ENCODE assay signal across 1 cellular context in the genomic region with DNA sequence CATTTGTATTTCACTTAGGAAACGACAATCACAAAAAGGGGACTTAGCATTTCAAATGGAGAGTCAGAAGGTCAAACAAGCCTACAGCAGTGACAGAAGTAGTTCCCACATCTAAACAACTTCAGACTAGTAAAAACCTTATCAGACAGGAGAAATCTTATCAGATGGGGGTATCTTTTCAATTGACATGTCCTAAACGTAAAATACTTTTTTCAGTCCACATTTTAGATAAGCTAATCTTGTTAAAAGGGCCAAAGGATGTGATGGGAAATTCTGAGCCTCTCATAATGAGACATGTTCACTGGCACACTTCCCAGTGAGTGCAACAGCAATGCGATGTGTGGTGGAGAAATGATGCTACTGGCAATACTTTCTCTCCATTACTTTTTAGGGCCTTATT.
TF ChIP-seq lines count a peak whose summit lies in the region.

No MANE protein-coding gene starts in this region.

TF ChIP-seq in HepG2, 621 proteins besides CTCF, POLR2A, EP300 and RAD21 (continued from another document):
- TF ChIP-seq HMGXB3 (CRISPR knock-in tag; IDR thresholded peaks at IDR 0.05; ENCODE audit: borderline replicate concordance) (no peak), ZNF782 (CRISPR knock-in tag; IDR thresholded peaks at IDR 0.05; ENCODE audit: borderline replicate concordance) (no peak), JUN (CRISPR knock-in tag; IDR thresholded peaks at IDR 0.05) (no peak), ZNF296 (CRISPR knock-in tag; conservative IDR thresholded peaks at IDR 0.05) (no peak), XBP1 (CRISPR knock-in tag; IDR thresholded peaks at IDR 0.05) (no peak), POLR2G (IDR thresholded peaks at IDR 0.05; ENCODE audit: low read depth, low read length) (no peak), ZKSCAN8 (CRISPR knock-in tag; IDR thresholded peaks at IDR 0.05; ENCODE audit: borderline replicate concordance) (no peak), PCBP1 (IDR thresholded peaks at IDR 0.05; ENCODE audit: borderline replicate concordance, low read depth, low read length) (no peak), SMYD3 (CRISPR knock-in tag; IDR thresholded peaks at IDR 0.05) (no peak), MXD4 (CRISPR knock-in tag; IDR thresholded peaks at IDR 0.05) (no peak), TRIM24 (CRISPR knock-in tag; IDR thresholded peaks at IDR 0.05) (no peak)
- TF ChIP-seq, protein P1, sequence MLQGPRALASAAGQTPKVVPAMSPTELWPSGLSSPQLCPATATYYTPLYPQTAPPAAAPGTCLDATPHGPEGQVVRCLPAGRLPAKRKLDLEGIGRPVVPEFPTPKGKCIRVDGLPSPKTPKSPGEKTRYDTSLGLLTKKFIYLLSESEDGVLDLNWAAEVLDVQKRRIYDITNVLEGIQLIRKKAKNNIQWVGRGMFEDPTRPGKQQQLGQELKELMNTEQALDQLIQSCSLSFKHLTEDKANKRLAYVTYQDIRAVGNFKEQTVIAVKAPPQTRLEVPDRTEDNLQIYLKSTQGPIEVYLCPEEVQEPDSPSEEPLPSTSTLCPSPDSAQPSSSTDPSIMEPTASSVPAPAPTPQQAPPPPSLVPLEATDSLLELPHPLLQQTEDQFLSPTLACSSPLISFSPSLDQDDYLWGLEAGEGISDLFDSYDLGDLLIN (CRISPR knock-in tag; IDR thresholded peaks at IDR 0.05; ENCODE audit: borderline replicate concordance), result no peak
- TF ChIP-seq, protein P2, sequence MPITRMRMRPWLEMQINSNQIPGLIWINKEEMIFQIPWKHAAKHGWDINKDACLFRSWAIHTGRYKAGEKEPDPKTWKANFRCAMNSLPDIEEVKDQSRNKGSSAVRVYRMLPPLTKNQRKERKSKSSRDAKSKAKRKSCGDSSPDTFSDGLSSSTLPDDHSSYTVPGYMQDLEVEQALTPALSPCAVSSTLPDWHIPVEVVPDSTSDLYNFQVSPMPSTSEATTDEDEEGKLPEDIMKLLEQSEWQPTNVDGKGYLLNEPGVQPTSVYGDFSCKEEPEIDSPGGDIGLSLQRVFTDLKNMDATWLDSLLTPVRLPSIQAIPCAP (CRISPR knock-in tag; IDR thresholded peaks at IDR 0.05; ENCODE audit: low read depth), result no peak
TF ChIP-seq in HepG2: peak in this region for 0.
